Comparison of ENCODE assay signal across 16 cellular contexts in genomic region chr13:99144306-99144705, GRCh38. TPM values are rescaled to one million over a fixed set of nuclear protein-coding genes. Genes with fewer than 3 reads are reported as not detected.
DNase-seq lines count a peak whose midpoint lies in the region; ATAC-seq, FAIRE-seq and TF ChIP-seq lines count a peak whose summit lies in the region.
"Had no signal": no experiment of that assay in that cellular context is flagged by ENCODE, and none has a peak within 500 bp of the region (broad histone marks: within the 10 kb centered on the region; RNA-seq: fewer than 3 reads in every experiment).

No MANE protein-coding gene starts in this region.

- BruUV-seq in K562 (replicated peaks; lab: Mats Ljungman, UMichigan) = no TSS peak

- TF ChIP-seq CTCF in K562 (IDR thresholded peaks at IDR 0.05 in 2 of 3, conservative IDR thresholded peaks at IDR 0.05 in 1 of 3; ENCODE audit: insufficient read depth in 2 of 3, low read depth in 1 of 3, low read length in 3 of 3) (no peak), left lung (IDR thresholded peaks at IDR 0.05) (no peak)

- no peak for FAIRE-seq in K562 (lab: Jason Lieb, UNC)
- FAIRE-seq: endometrium, keratinocyte had no signal

- H3K4me2 ChIP-seq in K562 (ENCODE audit: insufficient read depth, low read length) = no peak overlapping the region

- H3K9me3 ChIP-seq in K562 (replicated peaks; ENCODE audit: control insufficient read depth, insufficient read depth, low read depth, low read length) (no peaks in the 10 kb centered on the region), left lung (peaks cover 0 to 6% of the 10 kb centered on the region in 2 donors)
- H3K9me3 ChIP-seq: breast epithelium had no signal

- peaks cover 5% of the 10 kb centered on the region for H3K4me1 Mint-ChIP-seq in activated CD8-positive, alpha-beta T cell treated with anti-CD3 and anti-CD28 coated beads, Interleukin-2, amount 10 ng/mL, durations not matched to agents 7 days and 5 days (ENCODE audit: low read depth)
- H3K4me1 Mint-ChIP-seq: CD4-positive, CD25-positive, alpha-beta regulatory T cell had no signal

- peak; percentile 58 for ATAC-seq in GM18499 (IDR thresholded peaks at IDR 0.05; ENCODE audit: insufficient read depth, unreplicated experiment)
- peak; percentile 66 for ATAC-seq in GM21619 (IDR thresholded peaks at IDR 0.05; ENCODE audit: unreplicated experiment)
- peak; percentile 75 for ATAC-seq in HG03571 (IDR thresholded peaks at IDR 0.05; ENCODE audit: unreplicated experiment)
- ATAC-seq in K562 = peak; percentile 33; the same call in 1 of the 3 replicates
- ATAC-seq in left lung = no peak
- ATAC-seq in activated CD8-positive, alpha-beta T cell treated with anti-CD3 and anti-CD28 coated beads, Interleukin-2, amount 10 ng/mL, durations not matched to agents 7 days and 5 days = no peak

- no peaks in the 10 kb centered on the region for H3K9me1 ChIP-seq in K562 (ENCODE audit: control insufficient read depth, insufficient read depth, low read length)

- H3K9ac ChIP-seq in K562 (ENCODE audit: insufficient read depth in 1 of 2, low read depth in 2 of 2, low read length in 2 of 2) = no peak overlapping the region

- H4K20me1 ChIP-seq in K562 (replicated peaks; ENCODE audit: control insufficient read depth, insufficient read depth, low read length) = no peaks in the 10 kb centered on the region

- H2AFZ ChIP-seq in K562 (ENCODE audit: low read depth, low read length) = no peak overlapping the region

- intact Hi-C loops in K562 (cut with micrococcal nuclease) (no loop called here), left lung (cut with DNase I) (no loop called here)

- in situ Hi-C loops in K562 (cut with MboI) = no loop called here

- no peaks in the 10 kb centered on the region for H3K36me3 ChIP-seq in K562 (ENCODE audit: control insufficient read depth, insufficient read depth, low read length)
- no peaks in the 10 kb centered on the region for H3K36me3 ChIP-seq in left lung
- H3K36me3 ChIP-seq: breast epithelium had no signal

- peaks cover 7% of the 10 kb centered on the region for H3K27me3 Mint-ChIP-seq in activated CD8-positive, alpha-beta T cell treated with anti-CD3 and anti-CD28 coated beads, Interleukin-2, amount 10 ng/mL, durations not matched to agents 7 days and 5 days (ENCODE audit: low read depth)

- no peaks in the 10 kb centered on the region for H3K27me3 ChIP-seq in K562 (ENCODE audit: control insufficient read depth in 2 of 2, insufficient read depth in 2 of 2, low read length in 2 of 2)
- peaks cover 0 to 94% of the 10 kb centered on the region in 2 donors for H3K27me3 ChIP-seq in left lung
- H3K27me3 ChIP-seq: breast epithelium had no signal

- no peak overlapping the region for H3K27ac ChIP-seq in K562 (ENCODE audit: extremely low read depth, low read depth, low read length)
- no peak overlapping the region for H3K27ac ChIP-seq in left lung
- H3K27ac ChIP-seq: breast epithelium had no signal

- peaks cover 0 to 3% of the 10 kb centered on the region in 2 experiments; a peak in 1 of 5 replicates for H3K4me1 ChIP-seq in K562 (replicated peaks in 1 of 2; ENCODE audit: control insufficient read depth in 2 of 2, insufficient read depth in 2 of 2, low read length in 2 of 2)
- H3K4me1 ChIP-seq in left lung = no peaks in the 10 kb centered on the region
- H3K4me1 ChIP-seq: breast epithelium had no signal

- POLR2A ChIA-PET in K562 (lab: Yijun Ruan, JAX) = interaction anchor here (0.9 kb wide), 1 partner anchor 9 kb away, joined by 4 read pairs; no protein-coding TSS in a partner anchor
- POLR2A ChIA-PET in activated CD8-positive, alpha-beta T cell treated with anti-CD3 and anti-CD28 coated beads, Interleukin-2, amount 10 ng/mL, durations not matched to agents 7 days and 5 days (lab: Charles Lee) = no interaction called here

- no peaks in the 10 kb centered on the region for H3K36me3 Mint-ChIP-seq in activated CD8-positive, alpha-beta T cell treated with anti-CD3 and anti-CD28 coated beads, Interleukin-2, amount 10 ng/mL, durations not matched to agents 7 days and 5 days (ENCODE audit: low read depth)
- H3K36me3 Mint-ChIP-seq: CD4-positive, CD25-positive, alpha-beta regulatory T cell had no signal

- no peak for TF ChIP-seq RAD21 in K562 (CRISPR knock-in tag; conservative IDR thresholded peaks at IDR 0.05 in 1 of 2, IDR thresholded peaks at IDR 0.05 in 1 of 2)

- 27% methylated on average over 6 of the region's 6 CpGs for WGBS in K562 (ENCODE audit: insufficient coverage, low coverage, missing lambda C conversion rate)

- H3K79me2 ChIP-seq in K562 (ENCODE audit: control insufficient read depth, insufficient read depth, low read length) = no peaks in the 10 kb centered on the region

- H3K27ac Mint-ChIP-seq in activated CD8-positive, alpha-beta T cell treated with anti-CD3 and anti-CD28 coated beads, Interleukin-2, amount 10 ng/mL, durations not matched to agents 7 days and 5 days = no peak overlapping the region
- H3K27ac Mint-ChIP-seq: CD4-positive, CD25-positive, alpha-beta regulatory T cell; stimulated activated naive CD8-positive, alpha-beta T cell treated with anti-CD3 and anti-CD28 coated beads, Interleukin-15, Interleukin-2, amounts not matched to agents 100 ng/mL and 50 ng/mL, for 24 hours had no signal

- TF ChIP-seq POLR2A in K562 (conservative IDR thresholded peaks at IDR 0.05) = no peak

- H3K4me3 ChIP-seq in K562 (no peak overlapping the region), left lung (no peak overlapping the region)
- H3K4me3 ChIP-seq: breast epithelium had no signal

- no peak overlapping the region for H3K4me3 Mint-ChIP-seq in activated CD8-positive, alpha-beta T cell treated with anti-CD3 and anti-CD28 coated beads, Interleukin-2, amount 10 ng/mL, durations not matched to agents 7 days and 5 days
- H3K4me3 Mint-ChIP-seq: CD4-positive, CD25-positive, alpha-beta regulatory T cell; stimulated activated naive CD8-positive, alpha-beta T cell treated with anti-CD3 and anti-CD28 coated beads, Interleukin-15, Interleukin-2, amounts not matched to agents 100 ng/mL and 50 ng/mL, for 24 hours had no signal

- H3K9me3 Mint-ChIP-seq in activated CD8-positive, alpha-beta T cell treated with anti-CD3 and anti-CD28 coated beads, Interleukin-2, amount 10 ng/mL, durations not matched to agents 7 days and 5 days (ENCODE audit: insufficient read depth) = no peaks in the 10 kb centered on the region
- H3K9me3 Mint-ChIP-seq: stimulated activated naive CD8-positive, alpha-beta T cell treated with anti-CD3 and anti-CD28 coated beads, Interleukin-15, Interleukin-2, amounts not matched to agents 100 ng/mL and 50 ng/mL, for 24 hours had no signal

- TF ChIP-seq EP300 in K562 (IDR thresholded peaks at IDR 0.05; ENCODE audit: low read length) = no peak

- DNase-seq in K562 (ENCODE audit: extremely low read depth in 1 of 4, low spot score in 3 of 4) (no peak), left lung (no peak), HCEC 1CT (no peak)
- DNase-seq in activated CD8-positive, alpha-beta T cell treated with anti-CD3 and anti-CD28 coated beads, Interleukin-2, amount 10 ng/mL, durations not matched to agents 7 days and 5 days = no peak
- no peak for DNase-seq in stimulated activated naive CD4-positive, alpha-beta T cell treated with Interleukin-2 at 50 U/mL for 16 hours (lab: John Stamatoyannopoulos, UW)
- DNase-seq: activated naive CD4-positive, alpha-beta T cell; CD4-positive, CD25-positive, alpha-beta regulatory T cell; NCI-H187 treated with DMSO at 0.1 percent for 48 hours; T-helper 1 cell had no signal

- CTCF ChIA-PET in K562 (lab: Yijun Ruan, JAX; ENCODE audit: low intra/inter-chr PET ratio) = no interaction called here
- CTCF ChIA-PET in activated CD8-positive, alpha-beta T cell treated with anti-CD3 and anti-CD28 coated beads, Interleukin-2, amount 10 ng/mL, durations not matched to agents 7 days and 5 days (lab: Charles Lee) = no interaction called here

TF ChIP-seq in K562, 482 proteins besides CTCF, POLR2A, EP300 and RAD21 (continues in another document):
- no peak for TF ChIP-seq ELF2 (CRISPR knock-in tag; IDR thresholded peaks at IDR 0.05)
- no peak for TF ChIP-seq CEBPG (CRISPR knock-in tag; IDR thresholded peaks at IDR 0.05)
- TF ChIP-seq CEBPG (tag; conservative IDR thresholded peaks at IDR 0.05 in 1 of 2, IDR thresholded peaks at IDR 0.05 in 1 of 2) = 0 out of 4 replicates have a peak, but pooled peaks of 1 of the 2 experiments have one; percentile 34
- no peak for TF ChIP-seq WHSC1 (IDR thresholded peaks at IDR 0.05; ENCODE audit: low read length)
- TF ChIP-seq TEAD4 (IDR thresholded peaks at IDR 0.05; ENCODE audit: low read length) = peak; percentile 61; the same call in 1 of the 2 replicates
- no peak for TF ChIP-seq TEAD4 (CRISPR knock-in tag; IDR thresholded peaks at IDR 0.05; ENCODE audit: borderline replicate concordance)

RNA-seq across cellular contexts. Expression of gene UBAC2, which starts 56.3 kb away (rescaled TPM):
- total RNA-seq in K562 (2011; cell fraction: chromatin; rRNA removed; ENCODE audit: low replicate concordance) = 55.3 and 67.8 TPM in 2 replicates
- 51.5 and 53.9 TPM in 2 replicates for total RNA-seq in K562 (2011; cell fraction: nucleolus; rRNA removed)
- 80.2 and 95.0 TPM in 2 replicates for total RNA-seq in K562 (2011; cell fraction: nucleoplasm; rRNA removed)
- total RNA-seq in K562 (2014; rRNA removed) (28.7 and 29.6 TPM in 2 replicates), K562 (2014; rRNA removed; fragmentation: Illumina TruSeq; extraction: Trizol) (31.9 and 33.3 TPM in 2 replicates), K562 (2015; rRNA removed; fragmentation: Illumina TruSeq; extraction: Trizol) (29.0 and 32.3 TPM in 2 replicates), K562 (2021) (43.5 and 47.2 TPM in 2 replicates), left lung (10 to 100 TPM; 56.1 to 57.4 TPM)
- polyA plus RNA-seq in K562 (2011; rRNA removed) (65.0 and 84.1 TPM in 2 replicates), K562 (2014; fragmentation: Illumina TruSeq; extraction: Trizol) (42.3 and 45.6 TPM in 2 replicates), K562 (2014; fragmentation: Nextera tagmentation; extraction: Ambion mirVana) (10 to 100 TPM in 1 of 2 experiments, 1 to 10 TPM in 1; 6.0 to 19.0 TPM), K562 (2014; rRNA removed) (41.1 and 45.7 TPM in 2 replicates)
- 53.0 and 66.2 TPM in 2 replicates for polyA plus RNA-seq in K562 (2011; cell fraction: cytosol; rRNA removed)
- 27.2 and 29.6 TPM in 2 replicates for polyA plus RNA-seq in K562 (2011; cell fraction: nucleus; rRNA removed)
- 34.3 and 47.4 TPM in 2 replicates for polyA plus RNA-seq in K562 (2012)
- polyA minus RNA-seq in K562 (2011; rRNA and poly(A)+ RNA removed) = 40.3 and 46.8 TPM in 2 replicates
- 25.1 and 25.8 TPM in 2 replicates for polyA minus RNA-seq in K562 (2011; cell fraction: cytosol; rRNA and poly(A)+ RNA removed)
- polyA minus RNA-seq in K562 (2011; cell fraction: nucleus; rRNA and poly(A)+ RNA removed) = 16.4 and 22.5 TPM in 2 replicates
- total RNA-seq in activated CD8-positive, alpha-beta T cell treated with anti-CD3 and anti-CD28 coated beads, Interleukin-2, amount 10 ng/mL, durations not matched to agents 7 days and 5 days = 10 to 100 TPM; 67.4 to 71.2 TPM

Comparison
In these comparisons a context has a peak if more than half of its experiments do, and no peak if none do; other contexts are left out.
1. ATAC-seq: peak in GM18499 (single experiment), GM21619 (single experiment), HG03571 (single experiment) and K562 (single experiment); none in left lung (single experiment) and activated CD8-positive, alpha-beta T cell treated with anti-CD3 and anti-CD28 coated beads, Interleukin-2, amount 10 ng/mL, durations not matched to agents 7 days and 5 days (single experiment).